ENCODE assay signal across 1 cellular context in genomic region chr1:3904843-3905185, GRCh38.
TF ChIP-seq lines count a peak whose summit lies in the region.

No MANE protein-coding gene starts in this region.

TF ChIP-seq in HepG2, 621 proteins besides CTCF, POLR2A, EP300 and RAD21:
- TF ChIP-seq CCDC6 (CRISPR knock-in tag; IDR thresholded peaks at IDR 0.05) (no peak), TEAD3 (CRISPR knock-in tag; optimal IDR thresholded peaks at IDR 0.05; ENCODE audit: borderline replicate concordance) (peak; percentile 67)
